18 cellular contexts compared by ENCODE assay signal in the genomic region with DNA sequence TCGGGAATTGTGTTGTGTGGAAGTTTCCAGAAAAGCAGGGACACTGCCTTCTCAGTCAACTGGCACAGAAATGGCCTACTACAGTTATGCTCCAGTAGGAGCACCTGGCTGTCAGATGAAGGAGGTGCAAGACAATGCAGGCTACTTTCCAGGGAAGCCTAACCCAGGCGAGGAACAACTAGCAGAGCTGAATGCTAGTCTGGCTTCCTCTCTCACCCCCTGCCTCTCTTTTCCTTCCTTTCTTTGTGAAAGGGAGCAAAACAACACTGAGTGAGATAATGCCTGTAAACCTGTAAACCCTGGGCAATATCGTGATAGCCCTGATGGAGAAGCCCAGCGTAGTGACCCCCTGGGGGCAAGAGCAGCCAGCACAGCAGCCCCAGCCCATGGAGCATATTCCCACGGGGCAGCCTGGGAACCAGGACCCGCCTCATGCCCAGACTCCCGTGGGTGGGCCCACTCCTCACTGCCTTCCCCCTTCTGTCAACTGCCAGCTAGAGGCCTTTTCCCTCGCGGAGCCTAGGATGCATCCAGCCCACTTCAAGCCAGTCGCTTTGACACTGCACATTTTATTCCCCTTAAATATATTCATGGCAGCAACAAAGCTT.
DNase-seq lines count a peak whose midpoint lies in the region; ATAC-seq and TF ChIP-seq lines count a peak whose summit lies in the region.
"Had no signal": no experiment of that assay in that cellular context is flagged by ENCODE, and none has a peak within 500 bp of the region (broad histone marks: within the 10 kb centered on the region; RNA-seq: fewer than 3 reads in every experiment).

No MANE protein-coding gene starts in this region.

- H3K4me3 ChIP-seq in HUES64 (ENCODE audit: low read length): no peak overlapping the region
- no peak overlapping the region for H3K4me3 ChIP-seq in endodermal cell (ENCODE audit: low read length)
- H3K4me3 ChIP-seq in mesendoderm (ENCODE audit: low read length): no peak overlapping the region
- H3K4me3 ChIP-seq in upper lobe of right lung: no peak overlapping the region
- H3K4me3 ChIP-seq: GM23248, K562, SJCRH30 had no signal

- no peak overlapping the region for H2BK5ac ChIP-seq in mesendoderm (ENCODE audit: low read length)

- no peak overlapping the region for H2BK120ac ChIP-seq in mesendoderm (ENCODE audit: low read depth, low read length)

- H3K9ac ChIP-seq in HUES64 (ENCODE audit: low read depth, low read length) (no peak overlapping the region), endodermal cell (ENCODE audit: extremely low read depth, low read length, poor library complexity, severe bottlenecking) (no peak overlapping the region), mesendoderm (ENCODE audit: low read length) (no peak overlapping the region)
- H3K9ac ChIP-seq: GM23248 had no signal

- H3K27ac ChIP-seq in HUES64 (ENCODE audit: low read depth, low read length) (peak overlapping the region; percentile 20; the same call in 1 of the 2 replicates), endodermal cell (ENCODE audit: low read depth, low read length) (peak overlapping the region; percentile 92), mesendoderm (ENCODE audit: low read depth, low read length) (no peak overlapping the region), upper lobe of right lung (no peak overlapping the region)
- H3K27ac ChIP-seq: GM23248, HL-60, RWPE1, SJCRH30 had no signal

- WGBS in HUES64: 68% methylated on average over 10 of the region's 10 CpGs
- 54 to 63% methylated on average over 5 to 10 of the region's 10 CpGs for WGBS in endodermal cell (ENCODE audit: insufficient coverage in 1 of 2, insufficient read length in 1 of 2), 2 experiments
- WGBS in mesendoderm (ENCODE audit: extremely low coverage, insufficient coverage, low lambda C conversion rate): no CpG with 5 or more reads among the region's 10 CpGs

- intact Hi-C loops in upper lobe of right lung (cut with DNase I): no loop called here

- ATAC-seq in upper lobe of right lung (peak; percentile 12), HG02852 (IDR thresholded peaks at IDR 0.05; ENCODE audit: unreplicated experiment) (no peak), GM18520 (IDR thresholded peaks at IDR 0.05; ENCODE audit: unreplicated experiment) (no peak)
- ATAC-seq: K562 had no signal

- peaks cover 15% of the 10 kb centered on the region for H3K4me1 Mint-ChIP-seq in endodermal cell

- peak; percentile 65 for DNase-seq in endodermal cell
- DNase-seq in mesendoderm: peak; percentile 65
- no peak for DNase-seq in upper lobe of right lung
- DNase-seq in NCI-H146 (lab: John Stamatoyannopoulos, UW): no peak
- DNase-seq: BE2C; DMS 273 treated with DMSO at 0.1 percent for 48 hours; HFFc6; NCI-H2107; NCI-H69; NK-92 treated with Interleukin-12 subunit alpha and Interleukin-12 subunit beta, amount 100 ng/mL, for 24 hours; SJCRH30 had no signal

- H3K18ac ChIP-seq in mesendoderm (ENCODE audit: low read length): no peak overlapping the region

- no peak overlapping the region for H3K23ac ChIP-seq in mesendoderm (ENCODE audit: low read length)

- H3K9me3 Mint-ChIP-seq in endodermal cell: peaks cover 6% of the 10 kb centered on the region
- H3K9me3 Mint-ChIP-seq: HFFc6 had no signal

- H4K8ac ChIP-seq in mesendoderm (ENCODE audit: low read depth, low read length): no peak overlapping the region

- TF ChIP-seq CTCF in endodermal cell (conservative IDR thresholded peaks at IDR 0.05) (peak; percentile 57), upper lobe of right lung (IDR thresholded peaks at IDR 0.05) (no peak)

- H2AK5ac ChIP-seq in mesendoderm (ENCODE audit: low read length): no peak overlapping the region

- no peak overlapping the region for H3K4ac ChIP-seq in mesendoderm (ENCODE audit: low read depth, low read length)

- no peak overlapping the region for H3K4me3 Mint-ChIP-seq in endodermal cell
- H3K4me3 Mint-ChIP-seq: HFFc6 had no signal

- H2BK15ac ChIP-seq in mesendoderm (replicated peaks; ENCODE audit: low read depth): no peak overlapping the region

- H4K5ac ChIP-seq in mesendoderm (ENCODE audit: low read length): no peak overlapping the region

- no peaks in the 10 kb centered on the region for H3K27me3 Mint-ChIP-seq in endodermal cell (ENCODE audit: insufficient read depth)

- H3K27ac Mint-ChIP-seq in endodermal cell: peak overlapping the region; percentile 61
- H3K27ac Mint-ChIP-seq: HFFc6 had no signal

- H3K79me2 ChIP-seq in mesendoderm (ENCODE audit: control insufficient read depth, insufficient read depth, low read length): no peaks in the 10 kb centered on the region

- H3K4me1 ChIP-seq in HUES64 (ENCODE audit: insufficient read depth, low read length) (peaks cover 15% of the 10 kb centered on the region), endodermal cell (ENCODE audit: control insufficient read depth, insufficient read depth, low read length) (no peaks in the 10 kb centered on the region), mesendoderm (ENCODE audit: control insufficient read depth, low read depth, low read length) (no peaks in the 10 kb centered on the region), upper lobe of right lung (no peaks in the 10 kb centered on the region)
- H3K4me1 ChIP-seq: BE2C, SJCRH30 had no signal

- H3K36me3 ChIP-seq in HUES64 (ENCODE audit: insufficient read depth, low read length) (no peaks in the 10 kb centered on the region), endodermal cell (ENCODE audit: control insufficient read depth, insufficient read depth, low read length) (no peaks in the 10 kb centered on the region), mesendoderm (ENCODE audit: control insufficient read depth, insufficient read depth, low read length) (no peaks in the 10 kb centered on the region), upper lobe of right lung (no peaks in the 10 kb centered on the region)
- H3K36me3 ChIP-seq: BE2C, SJCRH30 had no signal

- H3K4me2 ChIP-seq in mesendoderm (ENCODE audit: low read length): no peak overlapping the region

- H3K56ac ChIP-seq in mesendoderm (ENCODE audit: low read length): no peak overlapping the region

- H3K79me1 ChIP-seq in mesendoderm (ENCODE audit: low read length): no peaks in the 10 kb centered on the region

- H3K9me3 ChIP-seq in HUES64 (ENCODE audit: insufficient read depth, low read depth, low read length) (0 out of 2 replicates have a peak, but pooled peaks cover 1% of the 10 kb centered on the region), endodermal cell (ENCODE audit: control insufficient read depth, low read length) (no peaks in the 10 kb centered on the region), upper lobe of right lung (no peaks in the 10 kb centered on the region)
- H3K9me3 ChIP-seq: BE2C, SJCRH30 had no signal

- no peaks in the 10 kb centered on the region for H3K27me3 ChIP-seq in HUES64 (ENCODE audit: insufficient read depth, low read length)
- H3K27me3 ChIP-seq in endodermal cell (ENCODE audit: control insufficient read depth, insufficient read depth, low read length, poor library complexity, severe bottlenecking): no peaks in the 10 kb centered on the region
- no peaks in the 10 kb centered on the region for H3K27me3 ChIP-seq in mesendoderm (ENCODE audit: insufficient read depth, low read length, poor library complexity)
- no peaks in the 10 kb centered on the region for H3K27me3 ChIP-seq in upper lobe of right lung

- no peaks in the 10 kb centered on the region for H3K36me3 Mint-ChIP-seq in endodermal cell (ENCODE audit: low read depth)

Comparison
In these comparisons a context has a peak if more than half of its experiments do, and no peak if none do; other contexts are left out.
1. H3K27ac ChIP-seq: peak in HUES64 (single experiment) and endodermal cell (single experiment); none in mesendoderm (single experiment) and upper lobe of right lung (single experiment).
2. DNase-seq: peak in endodermal cell (single experiment) and mesendoderm (single experiment); none in upper lobe of right lung (single experiment) and NCI-H146 (single experiment).